ENCODE assay signal across 8 cellular contexts in the genomic region with DNA sequence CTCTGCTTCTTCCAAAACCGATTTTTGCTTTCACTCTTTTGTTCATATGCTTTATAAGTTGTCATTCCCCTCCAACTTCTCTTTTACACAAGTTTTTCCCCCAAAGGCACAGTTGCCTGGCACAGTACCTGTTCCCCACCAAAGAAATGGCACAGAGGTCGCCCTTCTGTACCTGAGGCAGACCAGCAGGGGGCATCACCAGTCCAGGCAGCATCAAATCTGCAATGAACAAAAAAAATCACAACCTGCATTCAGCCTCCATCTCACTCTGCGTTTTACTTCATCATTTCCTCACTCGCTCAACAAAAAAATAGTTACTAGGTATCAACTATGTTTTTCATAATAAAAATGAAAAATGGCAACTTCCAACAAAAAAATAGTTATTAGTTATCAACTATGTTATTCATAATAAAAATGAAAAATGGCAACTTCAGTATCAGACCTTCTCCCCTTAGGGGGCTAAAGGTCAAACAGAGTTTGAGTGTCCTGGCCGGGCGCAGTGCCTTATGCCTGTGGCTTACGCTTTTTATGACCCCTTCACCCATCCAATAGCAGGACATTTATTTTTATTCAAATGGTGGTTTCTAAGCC. TPM values are rescaled to one million over a fixed set of nuclear protein-coding genes. Genes with fewer than 3 reads are reported as not detected.
A peak's percentile ranks its signal among the peaks of the same experiment; 100 is the strongest.
DNase-seq lines count a peak whose midpoint lies in the region; ATAC-seq, FAIRE-seq and TF ChIP-seq lines count a peak whose summit lies in the region.

No MANE protein-coding gene starts in this region.

- H3K4me1 ChIP-seq in A673 (ENCODE audit: insufficient read depth, low read length, poor library complexity, severe bottlenecking) (peaks cover 6% of the 10 kb centered on the region), OCI-LY1 (ENCODE audit: insufficient read depth, low read length, severe bottlenecking) (peaks cover 12% of the 10 kb centered on the region), foreskin keratinocyte (no peaks in the 10 kb centered on the region)

- no peak overlapping the region for H3K4me2 ChIP-seq in OCI-LY1 (ENCODE audit: low read length)

- no peak overlapping the region for H3K9ac ChIP-seq in OCI-LY1 (ENCODE audit: low read length)

- TF ChIP-seq CTCF in A673 (conservative IDR thresholded peaks at IDR 0.05; ENCODE audit: low read depth, low read length), result peak; percentile 74
- TF ChIP-seq CTCF in OCI-LY1 (IDR thresholded peaks at IDR 0.05; ENCODE audit: low read length), result peak; percentile 92
- TF ChIP-seq CTCF in foreskin keratinocyte (conservative IDR thresholded peaks at IDR 0.05), result peak; percentile 84

- intact Hi-C loops in A673 (cut with micrococcal nuclease; ENCODE audit: unreplicated experiment), result loop anchor here (2.0 kb wide), 1 partner anchor 57 kb away; no protein-coding TSS in a partner anchor

- ATAC-seq in foreskin keratinocyte, result no peak
- ATAC-seq in HG03442 (IDR thresholded peaks at IDR 0.05; ENCODE audit: unreplicated experiment), result no peak
- no peak for ATAC-seq in HG02588 (IDR thresholded peaks at IDR 0.05; ENCODE audit: unreplicated experiment)

- H4K20me1 ChIP-seq in OCI-LY1 (ENCODE audit: insufficient read depth, low read length), result no peaks in the 10 kb centered on the region

- no peak overlapping the region for H2AFZ ChIP-seq in OCI-LY1 (ENCODE audit: low read length)

- CTCF ChIA-PET in A673 (lab: Charles Lee), result no interaction called here

- FAIRE-seq in GM12891 (lab: Jason Lieb, UNC), result peak; percentile 81

- H3K9me3 ChIP-seq in A673 (ENCODE audit: low read depth, low read length, poor library complexity, severe bottlenecking) (no peaks in the 10 kb centered on the region), OCI-LY1 (ENCODE audit: low read length) (no peaks in the 10 kb centered on the region)

- H3K9me2 ChIP-seq in OCI-LY1 (ENCODE audit: low read depth, low read length), result no peaks in the 10 kb centered on the region

- H3K27ac ChIP-seq in A673 (ENCODE audit: low read depth, low read length, poor library complexity, severe bottlenecking) (no peak overlapping the region), OCI-LY1 (ENCODE audit: low read depth, low read length, poor library complexity, severe bottlenecking) (no peak overlapping the region), foreskin keratinocyte (no peak overlapping the region)

- BruUV-seq in A673 (replicated peaks; lab: Mats Ljungman, UMichigan), result no TSS peak

- 0 out of 2 replicates have a peak, but pooled peaks cover 3% of the 10 kb centered on the region for H3F3A ChIP-seq in OCI-LY1 (ENCODE audit: insufficient read depth, low read length)

- DNase-seq in A673 (ENCODE audit: low spot score) (peak; percentile 43), GM12891 (ENCODE audit: insufficient read length, low spot score) (no peak), foreskin keratinocyte (no peak)
- peak; percentile 67 to 76 for DNase-seq in activated T-cell treated with anti-CD3 and anti-CD28 coated beads, Interleukin-2, amount 50 U/mL, for 48 hours
- peak; percentile 56 to 64 for DNase-seq in stimulated activated CD4-positive, alpha-beta T cell treated with anti-CD3 and anti-CD28 coated beads, Interleukin-2, amount 100 ng/mL, for 48 hours

- H3K4me3 ChIP-seq in A673 (ENCODE audit: low read depth, low read length, poor library complexity, severe bottlenecking) (no peak overlapping the region), OCI-LY1 (ENCODE audit: low read depth, low read length, poor library complexity, severe bottlenecking) (no peak overlapping the region)

- 0 out of 2 replicates have a peak, but pooled peaks cover 5% of the 10 kb centered on the region for H3K79me2 ChIP-seq in OCI-LY1 (ENCODE audit: insufficient read depth, low read length)

- no peak for TF ChIP-seq POLR2A in GM12891 (IDR thresholded peaks at IDR 0.05; ENCODE audit: low read depth, low read length)

- no peaks in the 10 kb centered on the region for H3K27me3 ChIP-seq in A673 (replicated peaks; ENCODE audit: insufficient read depth, low read depth, low read length, poor library complexity)
- no peaks in the 10 kb centered on the region for H3K27me3 ChIP-seq in OCI-LY1 (ENCODE audit: insufficient read depth, low read length)
- H3K27me3 ChIP-seq in foreskin keratinocyte, result no peaks in the 10 kb centered on the region

- H3K36me3 ChIP-seq in A673 (ENCODE audit: insufficient read depth, low read length, poor library complexity, severe bottlenecking) (peaks cover 19% of the 10 kb centered on the region), OCI-LY1 (ENCODE audit: insufficient read depth, low read length) (peaks cover 36% of the 10 kb centered on the region; the same call in 1 of the 2 replicates)

- POLR2A ChIA-PET in A673 (lab: Charles Lee; ENCODE audit: low non-redundant PET), result no interaction called here

TF ChIP-seq in GM12891, 5 proteins besides CTCF, POLR2A, EP300 and RAD21:
- TF ChIP-seq POU2F2 (IDR thresholded peaks at IDR 0.05; ENCODE audit: low read depth, low read length) (no peak), POLR2AphosphoS5 (IDR thresholded peaks at IDR 0.05; ENCODE audit: low read depth, low read length) (no peak), SPI1 (IDR thresholded peaks at IDR 0.05; ENCODE audit: low read depth, low read length) (no peak), PAX5 (IDR thresholded peaks at IDR 0.05; ENCODE audit: insufficient read depth, low read length, severe bottlenecking) (no peak), TAF1 (IDR thresholded peaks at IDR 0.05; ENCODE audit: low read depth, low read length) (no peak)

RNA-seq across cellular contexts. Expression of a gene that starts 4.1 kb away (rescaled TPM):
- total RNA-seq in A673 (2021), result 32.6 and 32.7 TPM in 2 replicates
- polyA plus RNA-seq in GM12891 (2012; ENCODE audit: low read depth, missing spikeins), result 84.7 TPM
- total RNA-seq in foreskin keratinocyte, result 53.9 and 54.3 TPM in 2 replicates
- 45.6 and 50.8 TPM in 2 replicates for polyA plus RNA-seq in foreskin keratinocyte

RNA-seq across cellular contexts. Expression of a gene that starts 27.1 kb away (rescaled TPM):
- total RNA-seq in A673 (2021), result 18.7 and 24.0 TPM in 2 replicates
- 4.6 TPM for polyA plus RNA-seq in GM12891 (2012; ENCODE audit: low read depth, missing spikeins)
- 25.1 and 26.1 TPM in 2 replicates for total RNA-seq in foreskin keratinocyte
- polyA plus RNA-seq in foreskin keratinocyte, result 7.5 and 8.1 TPM in 2 replicates

Comparison
In these comparisons a context has a peak if more than half of its experiments do, and no peak if none do; other contexts are left out.
1. DNase-seq: peak in A673 (single experiment), activated T-cell treated with anti-CD3 and anti-CD28 coated beads, Interleukin-2, amount 50 U/mL, for 48 hours (2 of 2) and stimulated activated CD4-positive, alpha-beta T cell treated with anti-CD3 and anti-CD28 coated beads, Interleukin-2, amount 100 ng/mL, for 48 hours (2 of 2); none in GM12891 (single experiment) and foreskin keratinocyte (0 of 2).
2. Peak in every context shown above with its lines, with median percentiles within 50 percentile points of each other: CTCF ChIP-seq.